Comparison of ENCODE assay signal across 8 cellular contexts in the genomic region with DNA sequence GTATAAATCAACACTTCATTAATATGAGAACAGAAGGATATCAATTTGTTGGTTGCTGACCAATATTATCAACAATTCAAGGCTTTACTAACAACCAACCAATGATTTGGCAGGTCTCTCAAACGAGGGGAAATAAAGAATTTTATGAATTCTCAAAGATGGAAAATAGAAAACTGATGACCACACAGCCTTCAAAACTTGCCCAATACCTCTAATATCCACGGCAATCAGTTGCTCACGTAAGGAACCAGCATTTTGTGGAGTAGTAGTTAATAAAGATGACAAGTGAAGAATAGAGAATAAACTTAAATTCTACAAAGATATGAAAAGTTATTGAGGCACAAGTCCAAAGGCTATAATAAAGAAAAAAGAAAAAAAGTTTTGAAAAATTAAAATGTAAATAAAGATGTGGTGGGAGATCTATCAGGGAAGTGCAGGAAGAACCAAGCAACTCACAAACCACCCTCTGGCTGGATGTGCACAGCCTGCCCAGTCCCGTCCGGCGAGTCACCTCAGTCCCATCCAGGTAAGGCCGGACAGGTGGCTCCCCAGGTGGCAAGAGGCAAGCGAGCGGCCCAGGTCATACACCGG. TPM values are rescaled to one million over a fixed set of nuclear protein-coding genes. Genes with fewer than 3 reads are reported as not detected.
DNase-seq lines count a peak whose midpoint lies in the region; ATAC-seq and TF ChIP-seq lines count a peak whose summit lies in the region.

No MANE protein-coding gene starts in this region.

- ATAC-seq in left lung = no peak

- H3K4me1 ChIP-seq in left lung = peaks cover 3 to 34% of the 10 kb centered on the region in 2 donors
- peaks cover 0 to 46% (median 29%) of the 10 kb centered on the region in 4 donors for H3K4me1 ChIP-seq in transverse colon

- in situ Hi-C loops in transverse colon (cut with MboI; ENCODE audit: low pct_ligation_motif_present in 1 of 4, low pct_unique_long_range_greater_than_20kb in 1 of 4, low sequenced_read_pairs in 3 of 4) = no loop called here

- H3K27me3 Mint-ChIP-seq in activated naive CD4-positive, alpha-beta T cell treated with anti-CD3 and anti-CD28 coated beads, Interleukin-2, amount 10 ng/mL, durations not matched to agents 7 days and 5 days = no peaks in the 10 kb centered on the region

- TF ChIP-seq CTCF in left lung (IDR thresholded peaks at IDR 0.05) = no peak
- TF ChIP-seq CTCF in transverse colon (IDR thresholded peaks at IDR 0.05) = no peak

- TF ChIP-seq POLR2A in transverse colon (IDR thresholded peaks at IDR 0.05) = no peak

- TF ChIP-seq EP300 in transverse colon (IDR thresholded peaks at IDR 0.05; ENCODE audit: low read depth) = no peak

- peak overlapping the region; percentile 64 to 84 for H3K4me3 ChIP-seq in left lung
- H3K4me3 ChIP-seq in transverse colon = peak overlapping the region; percentile 66 to 86 (median 76)

- H3K27me3 ChIP-seq in left lung (no peaks in the 10 kb centered on the region), transverse colon (no peaks in the 10 kb centered on the region)

- peaks cover 2% of the 10 kb centered on the region for H3K36me3 Mint-ChIP-seq in activated naive CD4-positive, alpha-beta T cell treated with anti-CD3 and anti-CD28 coated beads, Interleukin-2, amount 10 ng/mL, durations not matched to agents 7 days and 5 days

- peak overlapping the region; percentile 84 to 90 for H3K27ac ChIP-seq in left lung
- H3K27ac ChIP-seq in transverse colon = peak overlapping the region; percentile 88 to 98 (median 94)

- intact Hi-C loops in left lung (cut with DNase I) (no loop called here), transverse colon (cut with DNase I; ENCODE audit: low total_unique reads) (no loop called here)

- CTCF ChIA-PET in activated naive CD4-positive, alpha-beta T cell treated with anti-CD3 and anti-CD28 coated beads, Interleukin-2, amount 10 ng/mL, durations not matched to agents 7 days and 5 days (lab: Charles Lee) = no interaction called here

- H3K4me1 Mint-ChIP-seq in activated naive CD4-positive, alpha-beta T cell treated with anti-CD3 and anti-CD28 coated beads, Interleukin-2, amount 10 ng/mL, durations not matched to agents 7 days and 5 days = peaks cover 17% of the 10 kb centered on the region

- no peaks in the 10 kb centered on the region for H3K9me3 ChIP-seq in left lung
- H3K9me3 ChIP-seq in transverse colon = no peaks in the 10 kb centered on the region

- no peak for DNase-seq in activated naive CD4-positive, alpha-beta T cell treated with anti-CD3 and anti-CD28 coated beads, Interleukin-2, amount 10 ng/mL, durations not matched to agents 7 days and 5 days
- no peak for DNase-seq in activated naive CD4-positive, alpha-beta T cell treated with Interleukin-2 at 50 U/mL for 16 hours
- DNase-seq in amniotic epithelial cell (ENCODE audit: low read depth) (peak; percentile 36), left lung (no peak), transverse colon (no peak), H4 (ENCODE audit: low spot score) (no peak), middle frontal gyrus (ENCODE audit: extremely low spot score, low spot score) (no peak)
- no peak for DNase-seq in stimulated activated CD4-positive, alpha-beta T cell treated with anti-CD3 and anti-CD28 coated beads, Interleukin-4, amount 100 ng/mL, for 24 hours

- H3K4me3 Mint-ChIP-seq in activated naive CD4-positive, alpha-beta T cell treated with anti-CD3 and anti-CD28 coated beads, Interleukin-2, amount 10 ng/mL, durations not matched to agents 7 days and 5 days = peak overlapping the region; percentile 87

- H3K9me3 Mint-ChIP-seq in activated naive CD4-positive, alpha-beta T cell treated with anti-CD3 and anti-CD28 coated beads, Interleukin-2, amount 10 ng/mL, durations not matched to agents 7 days and 5 days = no peaks in the 10 kb centered on the region

- no peaks in the 10 kb centered on the region for H3K36me3 ChIP-seq in left lung
- H3K36me3 ChIP-seq in transverse colon = no peaks in the 10 kb centered on the region

- WGBS in transverse colon (ENCODE audit: low coverage in 1 of 2), 2 donors = 11 to 40% methylated on average over 3 to 10 of the region's 10 CpGs

- H3K27ac Mint-ChIP-seq in activated naive CD4-positive, alpha-beta T cell treated with anti-CD3 and anti-CD28 coated beads, Interleukin-2, amount 10 ng/mL, durations not matched to agents 7 days and 5 days = no peak overlapping the region

RNA-seq across cellular contexts. Expression of gene GK5, which starts 0.8 kb away (rescaled TPM):
- total RNA-seq in left lung = 10 to 100 TPM; 15.7 to 20.8 TPM
- total RNA-seq in transverse colon = 100 to 1,000 TPM in 1 of 4 donors, 10 to 100 TPM in 3; 37.4 to 140 (median 55.5) TPM
- 8.8 and 14.9 TPM in 2 replicates for total RNA-seq in H4 (2014; rRNA removed; shearing (Covaris generic))
